In the genomic region with DNA sequence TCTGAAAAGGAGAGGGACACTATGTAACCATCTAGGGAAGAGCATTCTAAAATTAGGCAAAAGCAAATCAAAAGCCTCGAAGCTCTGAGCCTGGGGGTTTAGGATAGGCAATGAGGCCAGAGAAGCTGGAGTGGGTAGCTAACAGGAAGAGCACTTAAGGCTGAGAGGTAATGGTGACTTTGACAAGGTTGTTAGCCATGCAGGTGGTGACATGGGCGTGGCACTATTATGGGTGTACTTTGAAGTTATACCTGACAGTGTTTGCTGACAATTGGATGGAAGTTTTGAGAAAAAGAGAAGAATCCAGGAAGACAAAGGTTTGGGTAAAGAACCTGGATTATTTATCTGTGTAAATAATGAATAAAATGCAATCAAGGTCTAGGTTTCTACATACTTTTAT, we compare ENCODE assay signal across 14 cellular contexts.
A peak's percentile ranks its signal among the peaks of the same experiment; 100 is the strongest.
DNase-seq lines count a peak whose midpoint lies in the region; ATAC-seq and TF ChIP-seq lines count a peak whose summit lies in the region.
"Had no signal": no experiment of that assay in that cellular context is flagged by ENCODE, and none has a peak within 500 bp of the region (broad histone marks: within the 10 kb centered on the region; RNA-seq: fewer than 3 reads in every experiment).

No MANE protein-coding gene starts in this region.

- TF ChIP-seq CTCF in mesothelial cell of epicardium (IDR thresholded peaks at IDR 0.05; ENCODE audit: unreplicated experiment), result no peak

- ATAC-seq in HG02678 (IDR thresholded peaks at IDR 0.05; ENCODE audit: unreplicated experiment) (no peak), GM19023 (IDR thresholded peaks at IDR 0.05; ENCODE audit: unreplicated experiment) (no peak)
- ATAC-seq: HepG2 had no signal

- no peaks in the 10 kb centered on the region for H3K36me3 Mint-ChIP-seq in mesothelial cell of epicardium

- H3K4me3 Mint-ChIP-seq in mesothelial cell of epicardium, result no peak overlapping the region

- peaks cover 49% of the 10 kb centered on the region for H3K4me1 Mint-ChIP-seq in mesothelial cell of epicardium

- H3K9me3 Mint-ChIP-seq in mesothelial cell of epicardium, result peaks cover under 1% of the 10 kb centered on the region

- peak overlapping the region; percentile 11 for H3K27ac Mint-ChIP-seq in mesothelial cell of epicardium

- peak; percentile 31 for DNase-seq in DMS53 (lab: John Stamatoyannopoulos, UW)
- DNase-seq in DMS53 treated with DMSO at 0.1 percent for 48 hours (lab: John Stamatoyannopoulos, UW; ENCODE audit: unreplicated experiment), result peak; percentile 8
- DNase-seq in NCI-H748 treated with DMSO at 0.1 percent for 48 hours (lab: John Stamatoyannopoulos, UW), result peak; percentile 6
- no peak for DNase-seq in mesothelial cell of epicardium (ENCODE audit: low spot score in 2 of 2, unreplicated experiment in 2 of 2)
- DNase-seq in SHP77 (lab: John Stamatoyannopoulos, UW), result no peak
- DNase-seq: ACHN, KG1, NCI-H1436, NCI-H2081 treated with DMSO at 0.1 percent for 48 hours, NCI-H446, NCI-H82 had no signal

- no peaks in the 10 kb centered on the region for H3K27me3 Mint-ChIP-seq in mesothelial cell of epicardium (ENCODE audit: low read depth)

Comparison
In these comparisons a context has a peak if more than half of its experiments do, and no peak if none do; other contexts are left out.
1. DNase-seq: peak in DMS53 (single experiment), DMS53 treated with DMSO at 0.1 percent for 48 hours (single experiment) and NCI-H748 treated with DMSO at 0.1 percent for 48 hours (single experiment); none in mesothelial cell of epicardium (0 of 2) and SHP77 (0 of 2).